Comparison of ENCODE assay signal across 24 cellular contexts in genomic region chr16:14602443-14602963, GRCh38. TPM values are rescaled to one million over a fixed set of nuclear protein-coding genes. Genes with fewer than 3 reads are reported as not detected.
DNase-seq lines count a peak whose midpoint lies in the region; ATAC-seq, FAIRE-seq and TF ChIP-seq lines count a peak whose summit lies in the region.
"Had no signal": no experiment of that assay in that cellular context is flagged by ENCODE, and none has a peak within 500 bp of the region (broad histone marks: within the 10 kb centered on the region; RNA-seq: fewer than 3 reads in every experiment).

No MANE protein-coding gene starts in this region.

- H3K4me1 Mint-ChIP-seq in stimulated activated naive B cell treated with anti-CD40 and anti-IgM and Interleukin-4, amounts not matched to agents 10 μg/mL and 1 μg/mL and 100 μg/mL, for 72 hours = peaks cover 19 to 22% of the 10 kb centered on the region in 2 donors

- DNase-seq in right atrium auricular region (ENCODE audit: low spot score) (peak; percentile 38), right cardiac atrium (no peak), kidney (peak; percentile 36), NOMO-1 treated with DMSO at 0.1 percent for 48 hours (lab: John Stamatoyannopoulos, UW; ENCODE audit: unreplicated experiment) (no peak)
- no peak for DNase-seq in stimulated activated naive B cell treated with anti-CD40 and anti-IgM and Interleukin-4, amounts not matched to agents 10 μg/mL and 1 μg/mL and 100 μg/mL, for 72 hours
- DNase-seq: CD4-positive, alpha-beta T cell; COR-L47; DND-41; GM23248; KBM-7; NCI-H1092 treated with DMSO at 0.1 percent for 48 hours; NCI-H1436 treated with DMSO at 0.1 percent for 48 hours; NCI-H1930; NCI-H2227 treated with DMSO at 0.1 percent for 48 hours; NCI-H510A; NCI-H748 treated with DMSO at 0.1 percent for 48 hours; NK-92 treated with Interleukin-12 subunit alpha and Interleukin-12 subunit beta, amount 100 ng/mL, for 24 hours had no signal

- peak overlapping the region; percentile 0 for H3K27ac Mint-ChIP-seq in stimulated activated naive B cell treated with anti-CD40 and anti-IgM and Interleukin-4, amounts not matched to agents 10 μg/mL and 1 μg/mL and 100 μg/mL, for 72 hours
- H3K27ac Mint-ChIP-seq: CD4-positive, alpha-beta T cell had no signal

- peaks cover 49 to 69% of the 10 kb centered on the region in 2 donors for H3K36me3 Mint-ChIP-seq in stimulated activated naive B cell treated with anti-CD40 and anti-IgM and Interleukin-4, amounts not matched to agents 10 μg/mL and 1 μg/mL and 100 μg/mL, for 72 hours

- H3K36me3 ChIP-seq in right atrium auricular region (peaks cover 87% of the 10 kb centered on the region), OCI-LY1 (ENCODE audit: insufficient read depth, low read length) (peaks cover 92% of the 10 kb centered on the region), kidney (ENCODE audit: control insufficient read depth in 1 of 2, insufficient read depth in 2 of 2, low read length in 2 of 2) (peaks cover 20 to 34% of the 10 kb centered on the region in 2 donors)

- H3K27ac ChIP-seq in right atrium auricular region = no peak overlapping the region
- H3K27ac ChIP-seq in right cardiac atrium (ENCODE audit: low read length) = no peak overlapping the region
- H3K27ac ChIP-seq in OCI-LY1 (ENCODE audit: low read depth, low read length, poor library complexity, severe bottlenecking) = peak overlapping the region; percentile 84
- H3K27ac ChIP-seq in kidney (ENCODE audit: low read depth in 2 of 2, low read length in 2 of 2) = no peak overlapping the region
- H3K27ac ChIP-seq: BLaER1, GM23248, HL-60, SJSA1 had no signal

- H3K9me3 ChIP-seq in right atrium auricular region (no peaks in the 10 kb centered on the region), right cardiac atrium (ENCODE audit: control insufficient read depth, low read length) (no peaks in the 10 kb centered on the region), OCI-LY1 (ENCODE audit: low read length) (no peaks in the 10 kb centered on the region), kidney (ENCODE audit: control insufficient read depth in 1 of 2, low read length in 2 of 2) (no peaks in the 10 kb centered on the region)
- H3K9me3 ChIP-seq: BLaER1, HAP-1, SJSA1 had no signal

- H3K9ac ChIP-seq in OCI-LY1 (ENCODE audit: low read length) = peak overlapping the region; percentile 31; the same call in 1 of the 2 replicates
- H3K9ac ChIP-seq in kidney (ENCODE audit: low read length in 2 of 2) = no peak overlapping the region
- H3K9ac ChIP-seq: BLaER1, GM23248 had no signal

- H3K4me2 ChIP-seq in OCI-LY1 (ENCODE audit: low read length) = peak overlapping the region; percentile 26; the same call in 1 of the 2 replicates
- H3K4me2 ChIP-seq: BLaER1 had no signal

- FAIRE-seq in kidney (lab: Jason Lieb, UNC) = no peak

- TF ChIP-seq CTCF in right atrium auricular region (IDR thresholded peaks at IDR 0.05) (no peak), OCI-LY1 (IDR thresholded peaks at IDR 0.05; ENCODE audit: low read length) (no peak), kidney (IDR thresholded peaks at IDR 0.05; ENCODE audit: borderline replicate concordance, extremely low read depth, insufficient read depth) (no peak)

- intact Hi-C loops in right cardiac atrium (cut with DNase I) (no loop called here), kidney (cut with DNase I) (no loop called here)

- H2AFZ ChIP-seq in OCI-LY1 (ENCODE audit: low read length) = no peak overlapping the region
- H2AFZ ChIP-seq: GM23248 had no signal

- H3K27me3 ChIP-seq in right atrium auricular region = no peaks in the 10 kb centered on the region
- no peaks in the 10 kb centered on the region for H3K27me3 ChIP-seq in right cardiac atrium (ENCODE audit: control insufficient read depth, insufficient read depth)
- no peaks in the 10 kb centered on the region for H3K27me3 ChIP-seq in OCI-LY1 (ENCODE audit: insufficient read depth, low read length)
- H3K27me3 ChIP-seq: BLaER1, SJSA1 had no signal

- H3K4me3 ChIP-seq in right atrium auricular region (no peak overlapping the region), right cardiac atrium (ENCODE audit: low read length) (no peak overlapping the region), OCI-LY1 (ENCODE audit: low read depth, low read length, poor library complexity, severe bottlenecking) (no peak overlapping the region), kidney (ENCODE audit: low read length in 2 of 2) (no peak overlapping the region)
- H3K4me3 ChIP-seq: BLaER1, GM23248, HAP-1, SJSA1 had no signal

- peaks cover 0 to 2% of the 10 kb centered on the region in 2 donors for H3K9me3 Mint-ChIP-seq in stimulated activated naive B cell treated with anti-CD40 and anti-IgM and Interleukin-4, amounts not matched to agents 10 μg/mL and 1 μg/mL and 100 μg/mL, for 72 hours
- H3K9me3 Mint-ChIP-seq: CD4-positive, alpha-beta T cell had no signal

- 93% methylated on average over 6 of the region's 6 CpGs for WGBS in right cardiac atrium

- H3K4me3 Mint-ChIP-seq in stimulated activated naive B cell treated with anti-CD40 and anti-IgM and Interleukin-4, amounts not matched to agents 10 μg/mL and 1 μg/mL and 100 μg/mL, for 72 hours = no peak overlapping the region
- H3K4me3 Mint-ChIP-seq: CD4-positive, alpha-beta T cell had no signal

- no peaks in the 10 kb centered on the region for H3K79me2 ChIP-seq in OCI-LY1 (ENCODE audit: insufficient read depth, low read length)

- no peak for ATAC-seq in right cardiac atrium
- no peak for ATAC-seq in stimulated activated naive B cell treated with anti-CD40 and anti-IgM and Interleukin-4, amounts not matched to agents 10 μg/mL and 1 μg/mL and 100 μg/mL, for 72 hours (replicated peaks)
- ATAC-seq in GM18498 (IDR thresholded peaks at IDR 0.05; ENCODE audit: unreplicated experiment) = no peak
- ATAC-seq: Right ventricle myocardium inferior had no signal

- H3K9me2 ChIP-seq in OCI-LY1 (ENCODE audit: low read depth, low read length) = no peaks in the 10 kb centered on the region

- H3K4me1 ChIP-seq in right atrium auricular region = no peaks in the 10 kb centered on the region
- no peaks in the 10 kb centered on the region for H3K4me1 ChIP-seq in right cardiac atrium (ENCODE audit: control insufficient read depth, insufficient read depth, low read length)
- peaks cover 51% of the 10 kb centered on the region for H3K4me1 ChIP-seq in OCI-LY1 (ENCODE audit: insufficient read depth, low read length, severe bottlenecking)
- H3K4me1 ChIP-seq in kidney (ENCODE audit: control insufficient read depth in 1 of 2, insufficient read depth in 1 of 2, low read depth in 1 of 2, low read length in 2 of 2) = no peaks in the 10 kb centered on the region
- H3K4me1 ChIP-seq: HAP-1, SJSA1 had no signal

- no peaks in the 10 kb centered on the region; the same call in 1 of the 2 replicates for H3F3A ChIP-seq in OCI-LY1 (ENCODE audit: insufficient read depth, low read length)

- H3K27me3 Mint-ChIP-seq in stimulated activated naive B cell treated with anti-CD40 and anti-IgM and Interleukin-4, amounts not matched to agents 10 μg/mL and 1 μg/mL and 100 μg/mL, for 72 hours = no peaks in the 10 kb centered on the region
- H3K27me3 Mint-ChIP-seq: CD4-positive, alpha-beta T cell had no signal

- H4K20me1 ChIP-seq in OCI-LY1 (ENCODE audit: insufficient read depth, low read length) = no peaks in the 10 kb centered on the region
- H4K20me1 ChIP-seq: BLaER1 had no signal

RNA-seq across cellular contexts. Expression of gene PARN, which starts 27.6 kb away (rescaled TPM):
- total RNA-seq in right atrium auricular region (10 to 100 TPM; 19.5 to 26.0 TPM), right cardiac atrium (10 to 100 TPM; 19.2 to 23.8 (median 21.1) TPM), kidney (32.5 TPM)
- polyA plus RNA-seq in right cardiac atrium (11.7 TPM), kidney (ENCODE audit: insufficient read depth, low read depth, low replicate concordance) (17.3 TPM)

RNA-seq across cellular contexts. Expression of gene BFAR, which starts 30.2 kb away (rescaled TPM):
- total RNA-seq in right atrium auricular region (10 to 100 TPM; 23.4 to 24.7 TPM), right cardiac atrium (10 to 100 TPM; 27.1 to 32.6 (median 30.1) TPM), kidney (53.7 TPM)
- polyA plus RNA-seq in right cardiac atrium (21.0 TPM), kidney (ENCODE audit: insufficient read depth, low read depth, low replicate concordance) (35.3 TPM)

Comparison
In these comparisons a context has a peak if more than half of its experiments do, and no peak if none do; other contexts are left out.
1. DNase-seq: peak in right atrium auricular region (single experiment) and kidney (single experiment); none in right cardiac atrium (0 of 3), stimulated activated naive B cell treated with anti-CD40 and anti-IgM and Interleukin-4, amounts not matched to agents 10 μg/mL and 1 μg/mL and 100 μg/mL, for 72 hours (single experiment) and NOMO-1 treated with DMSO at 0.1 percent for 48 hours (single experiment).